ENCODE assay signal across 8 cellular contexts in genomic region chr15:67564590-67565345, GRCh38. TPM values are rescaled to one million over a fixed set of nuclear protein-coding genes. Genes with fewer than 3 reads are reported as not detected.
A peak's percentile ranks its signal among the peaks of the same experiment; 100 is the strongest.
DNase-seq lines count a peak whose midpoint lies in the region; ATAC-seq and TF ChIP-seq lines count a peak whose summit lies in the region.
"Had no signal": no experiment of that assay in that cellular context is flagged by ENCODE, and none has a peak within 500 bp of the region (broad histone marks: within the 10 kb centered on the region; RNA-seq: fewer than 3 reads in every experiment).

No MANE protein-coding gene starts in this region.

- H3K4me3 ChIP-seq in KMS-11 (IDR thresholded peaks at IDR 0.05; ENCODE audit: insufficient read depth, low read depth, low read length): no peak overlapping the region
- H3K4me3 ChIP-seq: heart right ventricle had no signal

- ATAC-seq in GM19043 (IDR thresholded peaks at IDR 0.05; ENCODE audit: low read depth, unreplicated experiment) (peak; percentile 93), HG02623 (IDR thresholded peaks at IDR 0.05; ENCODE audit: unreplicated experiment) (peak; percentile 84)
- peak; percentile 90 to 92 for ATAC-seq in natural killer cell treated with Interleukin-12 subunit alpha and Interleukin-12 subunit beta and Interleukin-15 and Interleukin-18, amount 100 ng/mL, for 72 hours
- ATAC-seq: heart right ventricle had no signal

- peak overlapping the region; percentile 87 to 91 for H3K27ac Mint-ChIP-seq in natural killer cell treated with Interleukin-12 subunit alpha and Interleukin-12 subunit beta and Interleukin-15 and Interleukin-18, amount 100 ng/mL, for 72 hours

- no peaks in the 10 kb centered on the region for H3K36me3 Mint-ChIP-seq in natural killer cell treated with Interleukin-12 subunit alpha and Interleukin-12 subunit beta and Interleukin-15 and Interleukin-18, amount 100 ng/mL, for 72 hours

- no peaks in the 10 kb centered on the region for H3K79me2 ChIP-seq in KMS-11 (ENCODE audit: insufficient read depth, low read depth)

- peaks cover 31% of the 10 kb centered on the region for H3K4me1 ChIP-seq in KMS-11 (ENCODE audit: low read depth, poor library complexity, severe bottlenecking)

- no peaks in the 10 kb centered on the region for H3K36me3 ChIP-seq in KMS-11 (ENCODE audit: insufficient read depth)

- no peaks in the 10 kb centered on the region for H3K27me3 ChIP-seq in KMS-11 (ENCODE audit: insufficient read depth, low read depth)
- H3K27me3 ChIP-seq: heart right ventricle had no signal

- no peak overlapping the region for H2AFZ ChIP-seq in KMS-11 (ENCODE audit: low read depth)

- H3K9ac ChIP-seq in KMS-11: no peak overlapping the region

- no peaks in the 10 kb centered on the region for H3K9me3 Mint-ChIP-seq in natural killer cell treated with Interleukin-12 subunit alpha and Interleukin-12 subunit beta and Interleukin-15 and Interleukin-18, amount 100 ng/mL, for 72 hours

- H3K27me3 Mint-ChIP-seq in natural killer cell treated with Interleukin-12 subunit alpha and Interleukin-12 subunit beta and Interleukin-15 and Interleukin-18, amount 100 ng/mL, for 72 hours: no peaks in the 10 kb centered on the region

- H3K27ac ChIP-seq in KMS-11: peak overlapping the region; percentile 2; the same call in 1 of the 2 replicates
- H3K27ac ChIP-seq: heart right ventricle had no signal

- peaks cover 26 to 30% of the 10 kb centered on the region in 2 donors for H3K4me1 Mint-ChIP-seq in natural killer cell treated with Interleukin-12 subunit alpha and Interleukin-12 subunit beta and Interleukin-15 and Interleukin-18, amount 100 ng/mL, for 72 hours (ENCODE audit: low read depth in 2 of 2)

- no peak for DNase-seq in natural killer cell treated with Interleukin-12 subunit alpha and Interleukin-12 subunit beta and Interleukin-15 and Interleukin-18, amount 100 ng/mL, for 72 hours (ENCODE audit: low spot score)
- DNase-seq in NCI-H1436 treated with DMSO at 0.1 percent for 48 hours (lab: John Stamatoyannopoulos, UW): no peak
- no peak for DNase-seq in stimulated activated naive CD4-positive, alpha-beta T cell (lab: John Stamatoyannopoulos, UW)
- no peak for DNase-seq in NCI-H2227 treated with DMSO at 0.1 percent for 48 hours (lab: John Stamatoyannopoulos, UW)
- DNase-seq: heart right ventricle had no signal

- TF ChIP-seq CTCF in KMS-11 (conservative IDR thresholded peaks at IDR 0.05; ENCODE audit: low read depth, low read length): no peak

- H4K20me1 ChIP-seq in KMS-11 (ENCODE audit: insufficient read depth): no peaks in the 10 kb centered on the region

- peak overlapping the region; percentile 61 for H3K4me2 ChIP-seq in KMS-11

- peak overlapping the region; percentile 79 for H3K4me3 Mint-ChIP-seq in natural killer cell treated with Interleukin-12 subunit alpha and Interleukin-12 subunit beta and Interleukin-15 and Interleukin-18, amount 100 ng/mL, for 72 hours

RNA-seq across cellular contexts. Expression of gene MAP2K5, which starts 22.3 kb away (rescaled TPM):
- total RNA-seq in natural killer cell treated with Interleukin-12 subunit alpha and Interleukin-12 subunit beta and Interleukin-15 and Interleukin-18, amount 100 ng/mL, for 72 hours: 10 to 100 TPM; 14.5 to 24.7 TPM

RNA-seq across cellular contexts. Expression of gene C15orf61, which starts 43.8 kb away (rescaled TPM):
- total RNA-seq in natural killer cell treated with Interleukin-12 subunit alpha and Interleukin-12 subunit beta and Interleukin-15 and Interleukin-18, amount 100 ng/mL, for 72 hours: 1 to 10 TPM; 3.9 to 5.0 TPM
